Comparison of ENCODE assay signal across 14 cellular contexts in genomic region chr18:69444221-69444620, GRCh38. TPM values are rescaled to one million over a fixed set of nuclear protein-coding genes. Genes with fewer than 3 reads are reported as not detected.
DNase-seq lines count a peak whose midpoint lies in the region; ATAC-seq lines count a peak whose summit lies in the region.
"Had no signal": no experiment of that assay in that cellular context is flagged by ENCODE, and none has a peak within 500 bp of the region (broad histone marks: within the 10 kb centered on the region; RNA-seq: fewer than 3 reads in every experiment).

No MANE protein-coding gene starts in this region.

- H3K9ac ChIP-seq in adipocyte (ENCODE audit: low read length): no peak overlapping the region
- H3K9ac ChIP-seq: KMS-11 had no signal

- H3K27me3 ChIP-seq in adipocyte (replicated peaks; ENCODE audit: control insufficient read depth, insufficient read depth, low read length): no peaks in the 10 kb centered on the region

- H3K36me3 ChIP-seq in adipocyte (ENCODE audit: control insufficient read depth, insufficient read depth, low read length, severe bottlenecking): no peaks in the 10 kb centered on the region

- peaks cover 2% of the 10 kb centered on the region for H3K9me3 ChIP-seq in adipocyte (ENCODE audit: control insufficient read depth, low read length)

- no peak for ATAC-seq in HG03354 (IDR thresholded peaks at IDR 0.05; ENCODE audit: poor library complexity, severe bottlenecking, unreplicated experiment)
- no peak for ATAC-seq in sciatic nerve
- ATAC-seq: Right ventricle myocardium inferior had no signal

- DNase-seq in DMS 273 treated with DMSO at 0.1 percent for 48 hours (lab: John Stamatoyannopoulos, UW): peak; percentile 4
- peak; percentile 91 for DNase-seq in adipocyte (ENCODE audit: low read depth)
- DNase-seq in fibroblast of gingiva (ENCODE audit: low read depth): peak; percentile 90
- peak; percentile 13 for DNase-seq in stromal cell of bone marrow (ENCODE audit: low read depth)
- DNase-seq in activated effector memory CD4-positive, alpha-beta T cell treated with anti-CD3 and anti-CD28 coated beads, Interleukin-2, amount 50 U/mL, for 16 hours: no peak
- DNase-seq in sciatic nerve (ENCODE audit: low spot score): no peak
- DNase-seq: CD4-positive, CD25-positive, alpha-beta regulatory T cell; DMS79; NCI-H187 treated with DMSO at 0.1 percent for 48 hours; NCI-H2171; NCI-H774 had no signal

- H3K4me1 ChIP-seq in adipocyte (ENCODE audit: control insufficient read depth, insufficient read depth, low read length): peaks cover 6% of the 10 kb centered on the region

- no peak overlapping the region for H3K4me3 ChIP-seq in adipocyte (ENCODE audit: low read length)

- intact Hi-C loops in sciatic nerve (cut with DNase I): no loop called here

RNA-seq across cellular contexts. Expression of gene DOK6, which starts 43.5 kb away (rescaled TPM):
- 14.1 TPM for total RNA-seq in sciatic nerve
- total RNA-seq: CD4-positive, CD25-positive, alpha-beta regulatory T cell had no signal

Comparison
In these comparisons a context has a peak if more than half of its experiments do, and no peak if none do; other contexts are left out.
1. DNase-seq: peak in DMS 273 treated with DMSO at 0.1 percent for 48 hours (single experiment), adipocyte (single experiment), fibroblast of gingiva (single experiment) and stromal cell of bone marrow (single experiment); none in activated effector memory CD4-positive, alpha-beta T cell treated with anti-CD3 and anti-CD28 coated beads, Interleukin-2, amount 50 U/mL, for 16 hours (single experiment) and sciatic nerve (single experiment).